In genomic region chr18:75256376-75256775, GRCh38 we compare ENCODE assay signal across 27 cellular contexts.
"Had no signal": no experiment of that assay in that cellular context is flagged by ENCODE, and none has a peak within 500 bp of the region (broad histone marks: within the 10 kb centered on the region; RNA-seq: fewer than 3 reads in every experiment).

No MANE protein-coding gene starts in this region.

- H3K9me3 Mint-ChIP-seq: activated naive CD4-positive, alpha-beta T cell treated with anti-CD3 and anti-CD28 coated beads, Interleukin-2, amount 50 U/mL, for 24 hours; activated T-cell treated with anti-CD3 and anti-CD28 coated beads, Interleukin-2, amount 50 U/mL, for 24 hours; activated T-helper 1 cell treated with anti-CD3 and anti-CD28 coated beads, Interleukin-12 subunit alpha, Interleukin-12 subunit beta, Interleukin-2, Interleukin-4 antibody, amounts not matched to agents 30 ng/mL and 10 ng/mL and 1 ng/mL, durations not matched to agents 14 hours and 24 hours and 36 hours; central memory CD8-positive, alpha-beta T cell; T-helper 2 cell treated with Interferon-gamma antibody and Interleukin-4, amounts not matched to agents 5 μg/mL and 100 μg/mL, for 36 hours had no signal

- H3K27ac ChIP-seq: ascending aorta, body of pancreas, Peyer's patch, RWPE1, SJSA1 had no signal

- H3K4me3 Mint-ChIP-seq: activated CD8-positive, alpha-beta T cell treated with anti-CD3 and anti-CD28 coated beads, Interleukin-2, amount 10 ng/mL, durations not matched to agents 7 days and 5 days; activated naive CD4-positive, alpha-beta T cell treated with anti-CD3 and anti-CD28 coated beads, Interleukin-2, amount 50 U/mL, for 24 hours; activated T-cell treated with anti-CD3 and anti-CD28 coated beads, Interleukin-2, amount 50 U/mL, for 24 hours; activated T-helper 1 cell treated with anti-CD3 and anti-CD28 coated beads, Interleukin-12 subunit alpha, Interleukin-12 subunit beta, Interleukin-2, Interleukin-4 antibody, amounts not matched to agents 30 ng/mL and 10 ng/mL and 1 ng/mL, durations not matched to agents 14 hours and 24 hours and 36 hours; central memory CD8-positive, alpha-beta T cell; T-helper 2 cell treated with Interferon-gamma antibody and Interleukin-4, amounts not matched to agents 5 μg/mL and 100 μg/mL, for 36 hours had no signal

- H3K27ac Mint-ChIP-seq: activated CD8-positive, alpha-beta T cell treated with anti-CD3 and anti-CD28 coated beads, Interleukin-2, amount 10 ng/mL, durations not matched to agents 7 days and 5 days; activated naive CD4-positive, alpha-beta T cell treated with anti-CD3 and anti-CD28 coated beads, Interleukin-2, amount 50 U/mL, for 24 hours; activated T-cell treated with anti-CD3 and anti-CD28 coated beads, Interleukin-2, amount 50 U/mL, for 24 hours; activated T-helper 1 cell treated with anti-CD3 and anti-CD28 coated beads, Interleukin-12 subunit alpha, Interleukin-12 subunit beta, Interleukin-2, Interleukin-4 antibody, amounts not matched to agents 30 ng/mL and 10 ng/mL and 1 ng/mL, durations not matched to agents 14 hours and 24 hours and 36 hours; T-helper 2 cell treated with Interferon-gamma antibody and Interleukin-4, amounts not matched to agents 5 μg/mL and 100 μg/mL, for 36 hours had no signal

- H3K36me3 Mint-ChIP-seq: activated naive CD4-positive, alpha-beta T cell treated with anti-CD3 and anti-CD28 coated beads, Interleukin-2, amount 50 U/mL, for 24 hours had no signal

- ATAC-seq: activated CD4-positive, CD25-positive, alpha-beta regulatory T cell treated with anti-CD3 and anti-CD28 coated beads, Interleukin-2, amount 50 U/mL, for 24 hours; activated CD8-positive, alpha-beta T cell treated with anti-CD3 and anti-CD28 coated beads, Interleukin-2, amount 10 ng/mL, durations not matched to agents 7 days and 5 days; body of pancreas; SK-N-SH treated with all-trans-retinoic acid at 6 μM for 48 hours had no signal

- H3K27me3 Mint-ChIP-seq: activated naive CD4-positive, alpha-beta T cell treated with anti-CD3 and anti-CD28 coated beads, Interleukin-2, amount 50 U/mL, for 24 hours; activated T-cell treated with anti-CD3 and anti-CD28 coated beads, Interleukin-2, amount 50 U/mL, for 24 hours; central memory CD8-positive, alpha-beta T cell had no signal

- DNase-seq: activated CD4-positive, alpha-beta T cell treated with anti-CD3 and anti-CD28 coated beads for 4 hours; activated CD8-positive, alpha-beta memory T cell treated with anti-CD3 and anti-CD28 coated beads, Interleukin-2, amount 50 U/mL, for 48 hours; activated CD8-positive, alpha-beta T cell treated with anti-CD3 and anti-CD28 coated beads, Interleukin-2, amount 10 ng/mL, durations not matched to agents 7 days and 5 days; activated effector memory CD4-positive, alpha-beta T cell treated with Interleukin-2 at 50 U/mL for 16 hours; activated naive CD4-positive, alpha-beta T cell; activated T-cell treated with anti-CD3 and anti-CD28 coated beads, Interleukin-2, amount 50 U/mL, for 24 hours; amniotic stem cell; body of pancreas; MM.1S; NCI-H1105; NCI-H1436; NCI-H1694 treated with DMSO at 0.1 percent for 48 hours; NCI-H2029 treated with DMSO at 0.1 percent for 48 hours; NCI-H345; NCI-H524; Peyer's patch; Right ventricle myocardium superior; SW 1271 had no signal

- H3K4me3 ChIP-seq: ascending aorta, body of pancreas, Peyer's patch, SJSA1 had no signal

- H3K9me3 ChIP-seq: ascending aorta, body of pancreas, Peyer's patch, SJSA1 had no signal

- H3K27me3 ChIP-seq: ascending aorta, body of pancreas, Peyer's patch, SJSA1 had no signal

- H3K36me3 ChIP-seq: ascending aorta, Peyer's patch, SJSA1 had no signal
